Comparison of ENCODE assay signal across 1 cellular context in genomic region chr3:47380601-47381316, GRCh38.
TF ChIP-seq lines count a peak whose summit lies in the region.

A gene with protein sequence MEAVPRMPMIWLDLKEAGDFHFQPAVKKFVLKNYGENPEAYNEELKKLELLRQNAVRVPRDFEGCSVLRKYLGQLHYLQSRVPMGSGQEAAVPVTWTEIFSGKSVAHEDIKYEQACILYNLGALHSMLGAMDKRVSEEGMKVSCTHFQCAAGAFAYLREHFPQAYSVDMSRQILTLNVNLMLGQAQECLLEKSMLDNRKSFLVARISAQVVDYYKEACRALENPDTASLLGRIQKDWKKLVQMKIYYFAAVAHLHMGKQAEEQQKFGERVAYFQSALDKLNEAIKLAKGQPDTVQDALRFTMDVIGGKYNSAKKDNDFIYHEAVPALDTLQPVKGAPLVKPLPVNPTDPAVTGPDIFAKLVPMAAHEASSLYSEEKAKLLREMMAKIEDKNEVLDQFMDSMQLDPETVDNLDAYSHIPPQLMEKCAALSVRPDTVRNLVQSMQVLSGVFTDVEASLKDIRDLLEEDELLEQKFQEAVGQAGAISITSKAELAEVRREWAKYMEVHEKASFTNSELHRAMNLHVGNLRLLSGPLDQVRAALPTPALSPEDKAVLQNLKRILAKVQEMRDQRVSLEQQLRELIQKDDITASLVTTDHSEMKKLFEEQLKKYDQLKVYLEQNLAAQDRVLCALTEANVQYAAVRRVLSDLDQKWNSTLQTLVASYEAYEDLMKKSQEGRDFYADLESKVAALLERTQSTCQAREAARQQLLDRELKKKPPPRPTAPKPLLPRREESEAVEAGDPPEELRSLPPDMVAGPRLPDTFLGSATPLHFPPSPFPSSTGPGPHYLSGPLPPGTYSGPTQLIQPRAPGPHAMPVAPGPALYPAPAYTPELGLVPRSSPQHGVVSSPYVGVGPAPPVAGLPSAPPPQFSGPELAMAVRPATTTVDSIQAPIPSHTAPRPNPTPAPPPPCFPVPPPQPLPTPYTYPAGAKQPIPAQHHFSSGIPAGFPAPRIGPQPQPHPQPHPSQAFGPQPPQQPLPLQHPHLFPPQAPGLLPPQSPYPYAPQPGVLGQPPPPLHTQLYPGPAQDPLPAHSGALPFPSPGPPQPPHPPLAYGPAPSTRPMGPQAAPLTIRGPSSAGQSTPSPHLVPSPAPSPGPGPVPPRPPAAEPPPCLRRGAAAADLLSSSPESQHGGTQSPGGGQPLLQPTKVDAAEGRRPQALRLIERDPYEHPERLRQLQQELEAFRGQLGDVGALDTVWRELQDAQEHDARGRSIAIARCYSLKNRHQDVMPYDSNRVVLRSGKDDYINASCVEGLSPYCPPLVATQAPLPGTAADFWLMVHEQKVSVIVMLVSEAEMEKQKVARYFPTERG (N-terminal part only) (plus strand): TSS chr3:47381021. CDS start chr3:47381097, 76 bp downstream.

TF ChIP-seq in HEK293, 187 proteins besides CTCF, POLR2A, EP300 and RAD21 (continued from another document and continues in another):
- TF ChIP-seq, protein P1, sequence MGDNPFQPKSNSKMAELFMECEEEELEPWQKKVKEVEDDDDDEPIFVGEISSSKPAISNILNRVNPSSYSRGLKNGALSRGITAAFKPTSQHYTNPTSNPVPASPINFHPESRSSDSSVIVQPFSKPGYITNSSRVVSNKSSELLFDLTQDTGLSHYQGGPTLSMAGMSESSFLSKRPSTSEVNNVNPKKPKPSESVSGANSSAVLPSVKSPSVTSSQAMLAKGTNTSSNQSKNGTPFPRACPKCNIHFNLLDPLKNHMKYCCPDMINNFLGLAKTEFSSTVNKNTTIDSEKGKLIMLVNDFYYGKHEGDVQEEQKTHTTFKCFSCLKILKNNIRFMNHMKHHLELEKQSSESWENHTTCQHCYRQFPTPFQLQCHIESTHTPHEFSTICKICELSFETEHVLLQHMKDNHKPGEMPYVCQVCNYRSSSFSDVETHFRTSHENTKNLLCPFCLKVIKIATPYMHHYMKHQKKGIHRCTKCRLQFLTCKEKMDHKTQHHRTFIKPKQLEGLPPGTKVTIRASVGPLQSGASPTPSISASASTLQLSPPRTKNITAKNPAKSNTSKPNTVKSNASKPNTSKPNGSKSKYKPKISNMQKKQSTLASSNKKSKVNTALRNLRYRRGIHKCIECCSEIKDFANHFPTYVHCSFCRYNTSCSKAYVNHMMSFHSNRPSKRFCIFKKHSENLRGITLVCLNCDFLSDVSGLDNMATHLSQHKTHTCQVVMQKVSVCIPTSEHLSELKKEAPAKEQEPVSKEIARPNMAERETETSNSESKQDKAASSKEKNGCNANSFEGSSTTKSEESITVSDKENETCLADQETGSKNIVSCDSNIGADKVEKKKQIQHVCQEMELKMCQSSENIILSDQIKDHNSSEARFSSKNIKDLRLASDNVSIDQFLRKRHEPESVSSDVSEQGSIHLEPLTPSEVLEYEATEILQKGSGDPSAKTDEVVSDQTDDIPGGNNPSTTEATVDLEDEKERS (tag by site-specific recombination; IDR thresholded peaks at IDR 0.05) = 0 out of 2 replicates have a peak, but pooled peaks have one; percentile 44
- no peak for TF ChIP-seq ZNF792 (tag by site-specific recombination; IDR thresholded peaks at IDR 0.05)
- TF ChIP-seq ZNF302 (tag by site-specific recombination; IDR thresholded peaks at IDR 0.05; ENCODE audit: low read depth) = no peak
- no peak for TF ChIP-seq ZNF654 (tag by site-specific recombination; IDR thresholded peaks at IDR 0.05; ENCODE audit: low read depth)
- TF ChIP-seq ZNF670 (tag by site-specific recombination; IDR thresholded peaks at IDR 0.05; ENCODE audit: low read depth) = no peak
- no peak for TF ChIP-seq MEIS1 (CRISPR knock-in tag; IDR thresholded peaks at IDR 0.05; ENCODE audit: borderline replicate concordance)
- TF ChIP-seq, protein P2, sequence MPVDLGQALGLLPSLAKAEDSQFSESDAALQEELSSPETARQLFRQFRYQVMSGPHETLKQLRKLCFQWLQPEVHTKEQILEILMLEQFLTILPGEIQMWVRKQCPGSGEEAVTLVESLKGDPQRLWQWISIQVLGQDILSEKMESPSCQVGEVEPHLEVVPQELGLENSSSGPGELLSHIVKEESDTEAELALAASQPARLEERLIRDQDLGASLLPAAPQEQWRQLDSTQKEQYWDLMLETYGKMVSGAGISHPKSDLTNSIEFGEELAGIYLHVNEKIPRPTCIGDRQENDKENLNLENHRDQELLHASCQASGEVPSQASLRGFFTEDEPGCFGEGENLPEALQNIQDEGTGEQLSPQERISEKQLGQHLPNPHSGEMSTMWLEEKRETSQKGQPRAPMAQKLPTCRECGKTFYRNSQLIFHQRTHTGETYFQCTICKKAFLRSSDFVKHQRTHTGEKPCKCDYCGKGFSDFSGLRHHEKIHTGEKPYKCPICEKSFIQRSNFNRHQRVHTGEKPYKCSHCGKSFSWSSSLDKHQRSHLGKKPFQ (tag by site-specific recombination; IDR thresholded peaks at IDR 0.05) = no peak
- TF ChIP-seq ZNF398 (tag by site-specific recombination; IDR thresholded peaks at IDR 0.05) = peak; percentile 48; the same call in 1 of the 2 replicates
- TF ChIP-seq, protein P3, sequence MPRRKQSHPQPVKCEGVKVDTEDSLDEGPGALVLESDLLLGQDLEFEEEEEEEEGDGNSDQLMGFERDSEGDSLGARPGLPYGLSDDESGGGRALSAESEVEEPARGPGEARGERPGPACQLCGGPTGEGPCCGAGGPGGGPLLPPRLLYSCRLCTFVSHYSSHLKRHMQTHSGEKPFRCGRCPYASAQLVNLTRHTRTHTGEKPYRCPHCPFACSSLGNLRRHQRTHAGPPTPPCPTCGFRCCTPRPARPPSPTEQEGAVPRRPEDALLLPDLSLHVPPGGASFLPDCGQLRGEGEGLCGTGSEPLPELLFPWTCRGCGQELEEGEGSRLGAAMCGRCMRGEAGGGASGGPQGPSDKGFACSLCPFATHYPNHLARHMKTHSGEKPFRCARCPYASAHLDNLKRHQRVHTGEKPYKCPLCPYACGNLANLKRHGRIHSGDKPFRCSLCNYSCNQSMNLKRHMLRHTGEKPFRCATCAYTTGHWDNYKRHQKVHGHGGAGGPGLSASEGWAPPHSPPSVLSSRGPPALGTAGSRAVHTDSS (tag by site-specific recombination; IDR thresholded peaks at IDR 0.05) = peak; percentile 29; the same call in 1 of the 2 replicates
- peak; percentile 16; the same call in 1 of the 2 replicates for TF ChIP-seq WT1 (tag by site-specific recombination; IDR thresholded peaks at IDR 0.05)
- no peak for TF ChIP-seq ZNF433 (tag by site-specific recombination; IDR thresholded peaks at IDR 0.05; ENCODE audit: low read depth)
- TF ChIP-seq, protein P4, sequence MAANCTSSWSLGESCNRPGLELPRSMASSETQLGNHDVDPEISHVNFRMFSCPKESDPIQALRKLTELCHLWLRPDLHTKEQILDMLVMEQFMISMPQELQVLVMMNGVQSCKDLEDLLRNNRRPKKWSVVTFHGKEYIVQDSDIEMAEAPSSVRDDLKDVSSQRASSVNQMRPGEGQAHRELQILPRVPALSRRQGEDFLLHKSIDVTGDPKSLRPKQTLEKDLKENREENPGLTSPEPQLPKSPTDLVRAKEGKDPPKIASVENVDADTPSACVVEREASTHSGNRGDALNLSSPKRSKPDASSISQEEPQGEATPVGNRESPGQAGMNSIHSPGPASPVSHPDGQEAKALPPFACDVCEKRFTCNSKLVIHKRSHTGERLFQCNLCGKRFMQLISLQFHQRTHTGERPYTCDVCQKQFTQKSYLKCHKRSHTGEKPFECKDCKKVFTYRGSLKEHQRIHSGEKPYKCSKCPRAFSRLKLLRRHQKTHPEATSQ (tag by site-specific recombination; IDR thresholded peaks at IDR 0.05) = peak; percentile 86; the same call in 1 of the 2 replicates
- TF ChIP-seq, protein P5, sequence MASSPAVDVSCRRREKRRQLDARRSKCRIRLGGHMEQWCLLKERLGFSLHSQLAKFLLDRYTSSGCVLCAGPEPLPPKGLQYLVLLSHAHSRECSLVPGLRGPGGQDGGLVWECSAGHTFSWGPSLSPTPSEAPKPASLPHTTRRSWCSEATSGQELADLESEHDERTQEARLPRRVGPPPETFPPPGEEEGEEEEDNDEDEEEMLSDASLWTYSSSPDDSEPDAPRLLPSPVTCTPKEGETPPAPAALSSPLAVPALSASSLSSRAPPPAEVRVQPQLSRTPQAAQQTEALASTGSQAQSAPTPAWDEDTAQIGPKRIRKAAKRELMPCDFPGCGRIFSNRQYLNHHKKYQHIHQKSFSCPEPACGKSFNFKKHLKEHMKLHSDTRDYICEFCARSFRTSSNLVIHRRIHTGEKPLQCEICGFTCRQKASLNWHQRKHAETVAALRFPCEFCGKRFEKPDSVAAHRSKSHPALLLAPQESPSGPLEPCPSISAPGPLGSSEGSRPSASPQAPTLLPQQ (tag by site-specific recombination; IDR thresholded peaks at IDR 0.05) = no peak; the same call in 1 of the 2 replicates
- TF ChIP-seq ZNF623 (tag by site-specific recombination; IDR thresholded peaks at IDR 0.05) = no peak
- peak; percentile 92 for TF ChIP-seq ZNF501 (tag by site-specific recombination; IDR thresholded peaks at IDR 0.05)
- peak; percentile 67; the same call in 1 of the 2 replicates for TF ChIP-seq ZNF449 (tag by site-specific recombination; IDR thresholded peaks at IDR 0.05)
- no peak for TF ChIP-seq ZNF530 (tag by site-specific recombination; IDR thresholded peaks at IDR 0.05; ENCODE audit: low read depth)
- 0 out of 2 replicates have a peak, but pooled peaks have one; percentile 21 for TF ChIP-seq ZNF324 (tag by site-specific recombination; IDR thresholded peaks at IDR 0.05)
- TF ChIP-seq ZNF416 (tag by site-specific recombination; IDR thresholded peaks at IDR 0.05) = no peak
- TF ChIP-seq ZNF114 (tag by site-specific recombination; IDR thresholded peaks at IDR 0.05) = no peak
- TF ChIP-seq, protein P6, sequence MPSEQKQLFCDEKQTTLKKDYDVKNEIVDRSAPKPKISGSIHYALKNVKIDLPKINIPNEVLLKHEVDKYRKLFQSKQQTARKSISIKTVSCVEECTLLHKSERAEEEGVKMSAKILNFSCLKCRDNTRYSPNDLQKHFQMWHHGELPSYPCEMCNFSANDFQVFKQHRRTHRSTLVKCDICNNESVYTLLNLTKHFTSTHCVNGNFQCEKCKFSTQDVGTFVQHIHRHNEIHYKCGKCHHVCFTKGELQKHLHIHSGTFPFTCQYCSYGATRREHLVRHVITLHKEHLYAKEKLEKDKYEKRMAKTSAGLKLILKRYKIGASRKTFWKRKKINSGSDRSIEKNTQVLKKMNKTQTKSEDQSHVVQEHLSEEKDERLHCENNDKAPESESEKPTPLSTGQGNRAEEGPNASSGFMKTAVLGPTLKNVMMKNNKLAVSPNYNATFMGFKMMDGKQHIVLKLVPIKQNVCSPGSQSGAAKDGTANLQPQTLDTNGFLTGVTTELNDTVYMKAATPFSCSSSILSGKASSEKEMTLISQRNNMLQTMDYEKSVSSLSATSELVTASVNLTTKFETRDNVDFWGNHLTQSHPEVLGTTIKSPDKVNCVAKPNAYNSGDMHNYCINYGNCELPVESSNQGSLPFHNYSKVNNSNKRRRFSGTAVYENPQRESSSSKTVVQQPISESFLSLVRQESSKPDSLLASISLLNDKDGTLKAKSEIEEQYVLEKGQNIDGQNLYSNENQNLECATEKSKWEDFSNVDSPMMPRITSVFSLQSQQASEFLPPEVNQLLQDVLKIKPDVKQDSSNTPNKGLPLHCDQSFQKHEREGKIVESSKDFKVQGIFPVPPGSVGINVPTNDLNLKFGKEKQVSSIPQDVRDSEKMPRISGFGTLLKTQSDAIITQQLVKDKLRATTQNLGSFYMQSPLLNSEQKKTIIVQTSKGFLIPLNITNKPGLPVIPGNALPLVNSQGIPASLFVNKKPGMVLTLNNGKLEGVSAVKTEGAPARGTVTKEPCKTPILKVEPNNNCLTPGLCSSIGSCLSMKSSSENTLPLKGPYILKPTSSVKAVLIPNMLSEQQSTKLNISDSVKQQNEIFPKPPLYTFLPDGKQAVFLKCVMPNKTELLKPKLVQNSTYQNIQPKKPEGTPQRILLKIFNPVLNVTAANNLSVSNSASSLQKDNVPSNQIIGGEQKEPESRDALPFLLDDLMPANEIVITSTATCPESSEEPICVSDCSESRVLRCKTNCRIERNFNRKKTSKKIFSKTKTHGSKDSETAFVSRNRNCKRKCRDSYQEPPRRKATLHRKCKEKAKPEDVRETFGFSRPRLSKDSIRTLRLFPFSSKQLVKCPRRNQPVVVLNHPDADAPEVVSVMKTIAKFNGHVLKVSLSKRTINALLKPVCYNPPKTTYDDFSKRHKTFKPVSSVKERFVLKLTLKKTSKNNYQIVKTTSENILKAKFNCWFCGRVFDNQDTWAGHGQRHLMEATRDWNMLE (tag by site-specific recombination; conservative IDR thresholded peaks at IDR 0.05; ENCODE audit: low read depth) = 0 out of 2 replicates have a peak, but pooled peaks have one; percentile 17
- no peak for TF ChIP-seq ZNF473 (tag by site-specific recombination; IDR thresholded peaks at IDR 0.05)
- no peak for TF ChIP-seq ZNF37A (tag by site-specific recombination; IDR thresholded peaks at IDR 0.05)
